In genomic region chr3:151219056-151219455, GRCh38 we compare ENCODE assay signal across 13 cellular contexts. TPM values are rescaled to one million over a fixed set of nuclear protein-coding genes. Genes with fewer than 3 reads are reported as not detected.
DNase-seq lines count a peak whose midpoint lies in the region; ATAC-seq, FAIRE-seq and TF ChIP-seq lines count a peak whose summit lies in the region.
"Had no signal": no experiment of that assay in that cellular context is flagged by ENCODE, and none has a peak within 500 bp of the region (broad histone marks: within the 10 kb centered on the region; RNA-seq: fewer than 3 reads in every experiment).

No MANE protein-coding gene starts in this region.

- 68 to 84% methylated on average over 1 of the region's 1 CpG for WGBS in thyroid gland, 2 donors
- 17 to 41% (median 27%) methylated on average over 1 of the region's 1 CpG for WGBS in small intestine, 3 donors

- TF ChIP-seq CTCF in HCT116 (IDR thresholded peaks at IDR 0.05 in 2 of 3, conservative IDR thresholded peaks at IDR 0.05 in 1 of 3; ENCODE audit: borderline replicate concordance in 1 of 3, insufficient read depth in 1 of 3, low read depth in 2 of 3, low read length in 2 of 3) = no peak
- no peak for TF ChIP-seq CTCF in kidney epithelial cell (IDR thresholded peaks at IDR 0.05; ENCODE audit: insufficient read depth, low read length, poor library complexity, severe bottlenecking)
- TF ChIP-seq CTCF in thyroid gland (IDR thresholded peaks at IDR 0.05) = no peak

- H3K36me3 ChIP-seq in HCT116 (ENCODE audit: control insufficient read depth in 1 of 2, insufficient read depth in 2 of 2, low read length in 2 of 2) (no peaks in the 10 kb centered on the region), kidney epithelial cell (ENCODE audit: control insufficient read depth, insufficient read depth, low read length) (no peaks in the 10 kb centered on the region), thyroid gland (no peaks in the 10 kb centered on the region), small intestine (ENCODE audit: control insufficient read depth in 2 of 2, insufficient read depth in 2 of 2, low read length in 2 of 2) (no peaks in the 10 kb centered on the region)

- H3K9me2 ChIP-seq in HCT116 (ENCODE audit: insufficient read depth) = no peaks in the 10 kb centered on the region

- H3K4me3 ChIP-seq in HCT116 (replicated peaks in 1 of 2; ENCODE audit: low read depth in 1 of 2, low read length in 2 of 2) = no peak overlapping the region
- H3K4me3 ChIP-seq in kidney epithelial cell (ENCODE audit: low read depth, low read length) = no peak overlapping the region
- H3K4me3 ChIP-seq in thyroid gland (replicated peaks in 1 of 3) = no peak overlapping the region
- H3K4me3 ChIP-seq in small intestine (ENCODE audit: low read depth in 1 of 2, low read length in 2 of 2) = no peak overlapping the region

- H3K9me3 ChIP-seq in HCT116 (ENCODE audit: control insufficient read depth in 1 of 2, insufficient read depth in 1 of 2, low read depth in 1 of 2, low read length in 2 of 2) = no peaks in the 10 kb centered on the region
- H3K9me3 ChIP-seq in thyroid gland = no peaks in the 10 kb centered on the region
- no peaks in the 10 kb centered on the region for H3K9me3 ChIP-seq in small intestine (ENCODE audit: control insufficient read depth, low read depth)

- FAIRE-seq in small intestine (lab: Jason Lieb, UNC) = no peak
- FAIRE-seq: D721Med had no signal

- no peak overlapping the region for H3K9ac ChIP-seq in HCT116 (ENCODE audit: low read length)

- no peaks in the 10 kb centered on the region for H4K20me1 ChIP-seq in HCT116 (ENCODE audit: insufficient read depth)

- TF ChIP-seq RAD21 in HCT116 (IDR thresholded peaks at IDR 0.05; ENCODE audit: low read depth) = no peak

- no peak for TF ChIP-seq POLR2A in HCT116 (IDR thresholded peaks at IDR 0.05; ENCODE audit: borderline replicate concordance, extremely low read depth, insufficient read depth, insufficient read length)
- TF ChIP-seq POLR2A in thyroid gland (IDR thresholded peaks at IDR 0.05) = no peak

- no peak overlapping the region for H2AFZ ChIP-seq in HCT116 (ENCODE audit: low read depth, low read length, poor library complexity, severe bottlenecking)

- CTCF ChIA-PET in HCT116 (lab: Charles Lee) = no interaction called here

- ATAC-seq in HCT116 (peak; percentile 67; the same call in 1 of the 2 replicates), HG03025 (IDR thresholded peaks at IDR 0.05; ENCODE audit: low FRiP score, unreplicated experiment) (no peak)
- ATAC-seq: left colon; stimulated activated memory B cell treated with anti-CD40 and anti-IgM and Interleukin-4, amounts not matched to agents 10 μg/mL and 1 μg/mL and 100 μg/mL, for 72 hours had no signal

- peaks cover 0 to 20% of the 10 kb centered on the region in 2 experiments; a peak in 3 of 4 replicates for H3K4me1 ChIP-seq in HCT116 (ENCODE audit: control insufficient read depth in 1 of 2, insufficient read depth in 2 of 2, low read length in 2 of 2)
- H3K4me1 ChIP-seq in thyroid gland = no peaks in the 10 kb centered on the region
- H3K4me1 ChIP-seq in small intestine (ENCODE audit: control insufficient read depth in 2 of 2, insufficient read depth in 1 of 2, low read depth in 1 of 2, low read length in 1 of 2) = no peaks in the 10 kb centered on the region

- RAD21 ChIA-PET in HCT116 (lab: Charles Lee; ENCODE audit: low non-redundant PET in 1 of 2, low total read pairs in 2 of 2, uncharacterized antibody in 2 of 2, unreplicated experiment in 2 of 2) = no interaction called here

- intact Hi-C loops in HCT116 (cut with micrococcal nuclease) = no loop called here
- intact Hi-C loops in thyroid gland (cut with DNase I) = no loop called here

- peak overlapping the region; percentile 41 for H3K4me2 ChIP-seq in HCT116 (ENCODE audit: low read length)

- H3K79me2 ChIP-seq in HCT116 (ENCODE audit: insufficient read depth, low read length) = no peaks in the 10 kb centered on the region

- POLR2A ChIA-PET in HCT116 (lab: Charles Lee) = no interaction called here

- H3K27ac ChIP-seq in HCT116 (ENCODE audit: low read depth, low read length) = no peak overlapping the region; the same call in 1 of the 2 replicates
- no peak overlapping the region for H3K27ac ChIP-seq in thyroid gland
- no peak overlapping the region for H3K27ac ChIP-seq in small intestine (ENCODE audit: low read depth in 1 of 2, low read length in 1 of 2)

- H3K27me3 ChIP-seq in HCT116 (ENCODE audit: insufficient read depth, low read length) (no peaks in the 10 kb centered on the region), kidney epithelial cell (ENCODE audit: control insufficient read depth, insufficient read depth, low read length) (no peaks in the 10 kb centered on the region), thyroid gland (no peaks in the 10 kb centered on the region), small intestine (ENCODE audit: control insufficient read depth in 2 of 2, insufficient read depth in 2 of 2, low read length in 2 of 2) (no peaks in the 10 kb centered on the region)

- no TSS peak for BruUV-seq in HCT116 (replicated peaks; lab: Mats Ljungman, UMichigan)

- DNase-seq in COLO829 (ENCODE audit: low spot score) (peak; percentile 48), HCT116 (ENCODE audit: low read depth, low spot score) (peak; percentile 43), amniotic epithelial cell (ENCODE audit: low read depth) (peak; percentile 76), kidney epithelial cell (ENCODE audit: low read depth) (peak; percentile 72), thyroid gland (no peak), small intestine (no peak)
- no peak for DNase-seq in stimulated activated CD8-positive, alpha-beta memory T cell treated with anti-CD3 and anti-CD28 coated beads, Interleukin-4, amount 100 ng/mL, for 48 hours
- DNase-seq: left colon; NCI-H1105 treated with DMSO at 0.1 percent for 48 hours; NK-92 treated with Interleukin-12 subunit alpha and Interleukin-12 subunit beta, amount 100 ng/mL, for 24 hours had no signal

TF ChIP-seq in HCT116, 20 proteins besides CTCF, POLR2A, EP300 and RAD21:
- TF ChIP-seq JUND (IDR thresholded peaks at IDR 0.05) (peak; percentile 47; the same call in 1 of the 2 replicates), CEBPB (IDR thresholded peaks at IDR 0.05; ENCODE audit: low read depth) (peak; percentile 34; the same call in 1 of the 2 replicates), FOSL1 (IDR thresholded peaks at IDR 0.05; ENCODE audit: low read depth) (peak; percentile 70), SP1 (IDR thresholded peaks at IDR 0.05; ENCODE audit: low read depth) (peak; percentile 49), TCF7L2 (IDR thresholded peaks at IDR 0.05; ENCODE audit: borderline replicate concordance, extremely low read depth, insufficient read depth, insufficient read length) (no peak)

RNA-seq across cellular contexts. Expression of gene GPR171, which starts 16.0 kb away (rescaled TPM):
- total RNA-seq in HCT116 (2021; ENCODE audit: unreplicated experiment) = not detected
- polyA plus RNA-seq in HCT116 (2012) = not detected in 2 replicates
- not detected in 2 replicates for total RNA-seq in kidney epithelial cell
- total RNA-seq in thyroid gland = 1 to 10 TPM; 1.7 to 8.7 (median 2.3) TPM
- 1 to 10 TPM; 1.6 to 3.5 (median 2.4) TPM for polyA plus RNA-seq in small intestine

RNA-seq across cellular contexts. Expression of gene P2RY14, which starts 59.3 kb away (rescaled TPM):
- total RNA-seq in HCT116 (2021; ENCODE audit: unreplicated experiment) (not detected), kidney epithelial cell (not detected in 2 replicates), thyroid gland (1 to 10 TPM; 1.8 to 9.5 (median 2.5) TPM)
- polyA plus RNA-seq in HCT116 (2012) = not detected in 2 replicates
- 1 to 10 TPM in 2 of 3 donors, not detected in 1; 1.1 to 5.5 TPM for polyA plus RNA-seq in small intestine

Comparison
In these comparisons a context has a peak if more than half of its experiments do, and no peak if none do; other contexts are left out.
1. DNase-seq: peak in COLO829 (single experiment), HCT116 (single experiment), amniotic epithelial cell (single experiment) and kidney epithelial cell (single experiment); none in stimulated activated CD8-positive, alpha-beta memory T cell treated with anti-CD3 and anti-CD28 coated beads, Interleukin-4, amount 100 ng/mL, for 48 hours (single experiment), thyroid gland (0 of 2) and small intestine (single experiment).